ENCODE assay signal across 12 cellular contexts in the genomic region with DNA sequence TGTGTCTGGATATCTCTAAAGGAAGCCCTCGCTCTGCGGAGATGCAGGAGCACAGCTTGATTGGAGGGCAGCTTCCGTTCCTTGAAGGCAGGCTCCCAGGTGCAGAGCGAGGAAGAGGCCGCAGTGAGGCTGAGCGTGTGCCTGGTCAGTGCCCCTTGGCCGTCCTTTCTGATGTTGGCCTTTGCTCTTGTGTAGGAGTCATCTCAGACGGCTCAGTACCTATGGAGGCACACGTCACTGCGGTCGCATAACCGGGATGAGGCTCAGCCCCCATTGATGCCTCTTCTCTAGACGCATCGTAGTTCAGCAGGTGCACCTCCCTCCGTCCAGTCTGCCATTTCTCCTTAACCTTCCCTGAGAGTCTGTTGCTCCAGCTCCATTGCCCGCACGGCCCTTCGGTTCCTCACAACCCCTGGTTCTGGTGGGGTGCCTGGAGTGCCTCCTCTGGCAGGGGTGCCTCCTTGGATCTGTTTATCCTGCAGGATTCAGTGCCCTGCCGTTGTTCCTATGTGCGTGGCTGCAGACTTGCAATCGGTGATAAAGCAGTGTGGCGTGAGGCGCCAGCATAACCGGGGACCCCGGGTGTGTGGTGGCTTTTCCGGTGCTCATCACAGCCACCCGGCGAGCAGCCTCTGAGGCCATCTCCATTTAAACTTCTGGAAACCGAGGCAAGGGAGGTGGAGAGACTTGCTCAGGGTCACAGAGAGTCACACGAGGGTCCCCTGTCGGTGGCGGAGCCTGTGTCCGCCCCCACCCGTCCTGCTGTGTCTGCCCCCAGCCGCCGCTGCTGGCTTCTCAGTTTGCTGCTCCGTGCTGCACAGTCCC.
"Had no signal": no experiment of that assay in that cellular context is flagged by ENCODE, and none has a peak within 500 bp of the region (broad histone marks: within the 10 kb centered on the region; RNA-seq: fewer than 3 reads in every experiment).

No MANE protein-coding gene starts in this region.

- H3K36me3 ChIP-seq: colonic mucosa had no signal

- DNase-seq: activated CD8-positive, alpha-beta memory T cell treated with anti-CD3 and anti-CD28 coated beads for 24 hours; central memory CD4-positive, alpha-beta T cell; colonic mucosa; foreskin fibroblast; glutamatergic neuron; hypothalamus; T-helper 9 cell had no signal

- H3K4me3 Mint-ChIP-seq: stimulated activated effector memory CD8-positive, alpha-beta T cell treated with anti-CD3 and anti-CD28 coated beads, Interleukin-12 subunit alpha, Interleukin-12 subunit beta, amount 100 ng/mL, for 72 hours had no signal

- H3K27ac ChIP-seq: colonic mucosa, SJSA1 had no signal

- H3K4me3 ChIP-seq: colonic mucosa, lung, SJSA1 had no signal

- ATAC-seq: activated naive CD4-positive, alpha-beta T cell treated with anti-CD3 and anti-CD28 coated beads, Interleukin-2, amount 50 U/mL, for 72 hours; stimulated activated effector memory CD8-positive, alpha-beta T cell treated with anti-CD3 and anti-CD28 coated beads, Interleukin-12 subunit alpha, Interleukin-12 subunit beta, amount 100 ng/mL, for 72 hours had no signal

- H3K4me1 ChIP-seq: colonic mucosa had no signal

- H3K27me3 ChIP-seq: colonic mucosa, SJSA1 had no signal

- H3K4me1 Mint-ChIP-seq: stimulated activated effector memory CD8-positive, alpha-beta T cell treated with anti-CD3 and anti-CD28 coated beads, Interleukin-12 subunit alpha, Interleukin-12 subunit beta, amount 100 ng/mL, for 72 hours had no signal

- H3K27ac Mint-ChIP-seq: activated T-helper 2 cell treated with anti-CD3 and anti-CD28 coated beads, Interferon-gamma antibody, Interleukin-2, Interleukin-4, amounts not matched to agents 10 μg/mL and 5 μg/mL and 100 μg/mL, durations not matched to agents 14 hours and 24 hours and 36 hours had no signal
